Comparison of ENCODE assay signal across 8 cellular contexts in genomic region chr19:53431399-53432087, GRCh38. TPM values are rescaled to one million over a fixed set of nuclear protein-coding genes. Genes with fewer than 3 reads are reported as not detected.
A peak's percentile ranks its signal among the peaks of the same experiment; 100 is the strongest.
DNase-seq lines count a peak whose midpoint lies in the region; ATAC-seq and TF ChIP-seq lines count a peak whose summit lies in the region.

TSS of gene ZNF761 (plus strand) at chr19:53431984. CDS start at chr19:53447269, 15,285 bp downstream.

- peak within 1 kb of the TSS; percentile 94 for H3K4me3 Mint-ChIP-seq in activated CD4-positive, alpha-beta T cell treated with anti-CD3 and anti-CD28 coated beads for 36 hours

- H3K9ac ChIP-seq in colonic mucosa (ENCODE audit: low read depth in 2 of 2, low read length in 2 of 2), result peak within 1 kb of the TSS; percentile 70 to 78

- peak within 1 kb of the TSS; percentile 66 for H3K27ac ChIP-seq in colonic mucosa

- H3K27me3 ChIP-seq in BJ (ENCODE audit: control insufficient read depth, insufficient read depth, low read length), result no peaks in the 10 kb centered on the region
- no peaks in the 10 kb centered on the region for H3K27me3 ChIP-seq in colonic mucosa

- peak; percentile 83 for TF ChIP-seq POLR2A in GM19099 (IDR thresholded peaks at IDR 0.05; ENCODE audit: extremely low read depth, insufficient read length, low read depth)

- no peaks in the 10 kb centered on the region for H3K27me3 Mint-ChIP-seq in activated CD4-positive, alpha-beta T cell treated with anti-CD3 and anti-CD28 coated beads for 36 hours

- H3K36me3 ChIP-seq in BJ (ENCODE audit: control insufficient read depth, insufficient read depth, low read length), result no peaks in the 10 kb centered on the region; the same call in 1 of the 2 replicates
- H3K36me3 ChIP-seq in colonic mucosa, result no peaks in the 10 kb centered on the region

- no peaks in the 10 kb centered on the region for H3K9me3 ChIP-seq in colonic mucosa

- POLR2A ChIA-PET in BJ (lab: Charles Lee), result no interaction called here
- POLR2A ChIA-PET in activated CD4-positive, alpha-beta T cell treated with anti-CD3 and anti-CD28 coated beads for 36 hours (lab: Charles Lee), result interaction anchor here (0.9 kb wide), 1 partner anchor 98 kb away, joined by 3 read pairs; the partner anchor contains the start of gene ZNF845

- H3K36me3 Mint-ChIP-seq in activated CD4-positive, alpha-beta T cell treated with anti-CD3 and anti-CD28 coated beads for 36 hours (ENCODE audit: low read depth), result peaks cover 36% of the 10 kb centered on the region

- peak within 1 kb of the TSS; percentile 79 for H3K4me3 ChIP-seq in BJ (ENCODE audit: low read depth, low read length)
- H3K4me3 ChIP-seq in colonic mucosa, result peak within 1 kb of the TSS; percentile 74

- no peaks in the 10 kb centered on the region for H3K4me1 ChIP-seq in colonic mucosa

- CTCF ChIA-PET in BJ (lab: Yijun Ruan, JAX), result interaction anchor here (1.2 kb wide), 1 partner anchor 8 kb away, joined by 4 read pairs; no protein-coding TSS in a partner anchor
- CTCF ChIA-PET in activated CD4-positive, alpha-beta T cell treated with anti-CD3 and anti-CD28 coated beads for 36 hours (lab: Charles Lee), result no interaction called here

- H3K4me1 Mint-ChIP-seq in activated CD4-positive, alpha-beta T cell treated with anti-CD3 and anti-CD28 coated beads for 36 hours, result peaks cover 26% of the 10 kb centered on the region

- peak; percentile 59 for TF ChIP-seq CTCF in BJ (IDR thresholded peaks at IDR 0.05; ENCODE audit: insufficient read depth, low read depth, low read length)
- no peak for TF ChIP-seq CTCF in colonic mucosa (IDR thresholded peaks at IDR 0.05)

- peaks cover 14% of the 10 kb centered on the region for H3K9me3 Mint-ChIP-seq in activated CD4-positive, alpha-beta T cell treated with anti-CD3 and anti-CD28 coated beads for 36 hours (ENCODE audit: low read depth)

- peak; percentile 35 for DNase-seq in BJ (ENCODE audit: low read depth)
- DNase-seq in NCI-H460 (ENCODE audit: extremely low read depth, low read depth), result peak; percentile 65
- DNase-seq in activated CD4-positive, alpha-beta T cell treated with anti-CD3 and anti-CD28 coated beads for 36 hours, result peak; percentile 98
- DNase-seq in colonic mucosa, result peak; percentile 99
- peak; percentile 96 to 99 for DNase-seq in left colon
- DNase-seq in stimulated activated CD4-positive, alpha-beta T cell treated with anti-CD3 and anti-CD28 coated beads, Interleukin-1b, Interleukin-23, amount 100 ng/mL, for 4 hours (ENCODE audit: low read depth in 2 of 2), result peak; percentile 98 to 99

- ATAC-seq in HG03378 (IDR thresholded peaks at IDR 0.05; ENCODE audit: unreplicated experiment), result peak; percentile 81
- peak; percentile 99 for ATAC-seq in activated CD4-positive, alpha-beta T cell treated with anti-CD3 and anti-CD28 coated beads for 36 hours
- peak; percentile 99 for ATAC-seq in left colon

- peak within 1 kb of the TSS; percentile 83 for H3K27ac Mint-ChIP-seq in activated CD4-positive, alpha-beta T cell treated with anti-CD3 and anti-CD28 coated beads for 36 hours

- intact Hi-C loops in activated CD4-positive, alpha-beta T cell treated with anti-CD3 and anti-CD28 coated beads for 36 hours (cut with DNase I, micrococcal nuclease), result loop anchor here (1.0 to 5.0 kb wide), 10 partner anchors 35 to 771 kb away; partner anchors contain the start of genes ZNF765 (in 2 of the 2), ZNF813 (in 2 of the 2), RPS9 (in 1 of the 2) and ZNF160 (in 1 of the 2)
- intact Hi-C loops in colonic mucosa (cut with DNase I) (no loop called here), left colon (cut with DNase I, micrococcal nuclease) (loop anchor here in 1 of 2 donors (10.0 kb wide), 1 partner anchor 83 kb away; no protein-coding TSS in a partner anchor)

RNA-seq across cellular contexts. Expression of gene ZNF761, which starts in this region (rescaled TPM):
- 5.6 and 8.7 TPM in 2 replicates for polyA plus RNA-seq in BJ (2011; rRNA removed)
- 3.4 and 3.6 TPM in 2 replicates for polyA minus RNA-seq in BJ (2011; rRNA and poly(A)+ RNA removed)
- total RNA-seq in NCI-H460 (2014; rRNA removed; shearing (Covaris generic)), result 7.5 and 10.5 TPM in 2 replicates
- polyA plus RNA-seq in NCI-H460 (2014; cell fraction: nucleus; rRNA removed), result 10.7 and 11.9 TPM in 2 replicates
- total RNA-seq in activated CD4-positive, alpha-beta T cell treated with anti-CD3 and anti-CD28 coated beads for 36 hours, result 10 to 100 TPM; 10.5 to 11.4 TPM
- total RNA-seq in colonic mucosa (10 to 100 TPM in 1 of 2 donors, 1 to 10 TPM in 1; 5.6 to 10.1 TPM), left colon (1 to 10 TPM; 7.7 to 7.8 TPM)

Comparison
In these comparisons a context has a peak if more than half of its experiments do, and no peak if none do; other contexts are left out.
1. Peak in every context shown above with its lines: DNase-seq, ATAC-seq, H3K4me3 ChIP-seq and H3K27ac ChIP-seq.
2. DNase-seq: peak in every context shown above with its lines; median percentile 99 in colonic mucosa; 98 in stimulated activated CD4-positive, alpha-beta T cell treated with anti-CD3 and anti-CD28 coated beads, Interleukin-1b, Interleukin-23, amount 100 ng/mL, for 4 hours; 98 in activated CD4-positive, alpha-beta T cell treated with anti-CD3 and anti-CD28 coated beads for 36 hours; 98 in left colon; 65 in NCI-H460; 35 in BJ.